3 cellular contexts compared by ENCODE assay signal in genomic region chr7:1862560-1862959, GRCh38.
A peak's percentile ranks its signal among the peaks of the same experiment; 100 is the strongest.
TF ChIP-seq lines count a peak whose summit lies in the region.

No MANE protein-coding gene starts in this region.

TF ChIP-seq in liver, 16 proteins besides CTCF, POLR2A, EP300 and RAD21 (continued from another document):
- TF ChIP-seq REST (IDR thresholded peaks at IDR 0.05) (no peak), JUND (IDR thresholded peaks at IDR 0.05) (no peak), MAX (IDR thresholded peaks at IDR 0.05) (no peak), FOXA1 (IDR thresholded peaks at IDR 0.05) (no peak), TAF1 (conservative IDR thresholded peaks at IDR 0.05) (no peak), RXRA (IDR thresholded peaks at IDR 0.05) (no peak), GABPA (IDR thresholded peaks at IDR 0.05 in 1 of 2, conservative IDR thresholded peaks at IDR 0.05 in 1 of 2) (no peak), HNF4A (conservative IDR thresholded peaks at IDR 0.05) (no peak)
TF ChIP-seq in liver: peak in this region for 0.

TF ChIP-seq in HepG2, 621 proteins besides CTCF, POLR2A, EP300 and RAD21 (continued from another document):
- TF ChIP-seq E2F5 (CRISPR knock-in tag; conservative IDR thresholded peaks at IDR 0.05): no peak
- TF ChIP-seq SMAD3 (CRISPR knock-in tag; IDR thresholded peaks at IDR 0.05): no peak
- no peak for TF ChIP-seq NFE2L2 (IDR thresholded peaks at IDR 0.05; ENCODE audit: low read length)
- TF ChIP-seq KMT2B (CRISPR knock-in tag; IDR thresholded peaks at IDR 0.05): no peak
- TF ChIP-seq ZNF577 (CRISPR knock-in tag; IDR thresholded peaks at IDR 0.05; ENCODE audit: borderline replicate concordance, low read depth): no peak
- TF ChIP-seq PITX1 (CRISPR knock-in tag; IDR thresholded peaks at IDR 0.05): no peak
- TF ChIP-seq DNMT3B (CRISPR knock-in tag; conservative IDR thresholded peaks at IDR 0.05): no peak
- no peak for TF ChIP-seq CREB1 (IDR thresholded peaks at IDR 0.05)
- no peak for TF ChIP-seq CREB1 (CRISPR knock-in tag; IDR thresholded peaks at IDR 0.05)

TF ChIP-seq in K562, 482 proteins besides CTCF, POLR2A, EP300 and RAD21 (continued from another document):
- peak; percentile 41; the same call in 1 of the 2 replicates for TF ChIP-seq ZBTB40 (IDR thresholded peaks at IDR 0.05)
- no peak for TF ChIP-seq ZBTB40 (CRISPR knock-in tag; IDR thresholded peaks at IDR 0.05)
- no peak for TF ChIP-seq RERE (CRISPR knock-in tag; IDR thresholded peaks at IDR 0.05; ENCODE audit: borderline replicate concordance)
- TF ChIP-seq RUNX1 (IDR thresholded peaks at IDR 0.05; ENCODE audit: low read depth): no peak
